32 cellular contexts compared by ENCODE assay signal in genomic region chrX:38571058-38571457, GRCh38. TPM values are rescaled to one million over a fixed set of nuclear protein-coding genes. Genes with fewer than 3 reads are reported as not detected.
"Had no signal": no experiment of that assay in that cellular context is flagged by ENCODE, and none has a peak within 500 bp of the region (broad histone marks: within the 10 kb centered on the region; RNA-seq: fewer than 3 reads in every experiment).

No MANE protein-coding gene starts in this region.

- H3K27me3 ChIP-seq: neural progenitor cell, neutrophil, ovary, stomach, suprapubic skin, tibial artery, upper lobe of right lung had no signal

- H3K36me3 ChIP-seq: left lung, lower lobe of right lung, neural progenitor cell, neutrophil, ovary, prostate gland, stomach, suprapubic skin, thoracic aorta, tibial artery, upper lobe of right lung had no signal

- DNase-seq: hippocampal formation; kidney; left colon; left lung; lower lobe of right lung; mesendoderm; naive B cell; natural killer cell; nephron progenitor cell; occipital lobe; ovary; posterior cingulate gyrus; retina; right cardiac atrium; stimulated activated CD4-positive, alpha-beta T cell treated with anti-CD3 and anti-CD28 coated beads, Interleukin-12 subunit alpha, Interleukin-12 subunit beta, amount 100 ng/mL, for 4 hours; stimulated activated CD4-positive, alpha-beta T cell treated with anti-CD3 and anti-CD28 coated beads, Interleukin-15, amount 100 ng/mL, for 24 hours; stimulated activated CD4-positive, alpha-beta T cell treated with anti-CD3 and anti-CD28 coated beads, Interleukin-2, amount 100 ng/mL, for 24 hours; stimulated activated CD4-positive, alpha-beta T cell treated with anti-CD3 and anti-CD28 coated beads, Interleukin-4, amount 100 ng/mL, for 1 hour; stimulated activated naive B cell treated with anti-CD40 and anti-IgM and Interleukin-4, amounts not matched to agents 10 μg/mL and 1 μg/mL and 100 μg/mL, for 72 hours; stimulated activated naive CD8-positive, alpha-beta T cell treated with anti-CD3 and anti-CD28 coated beads, Interleukin-15, Interleukin-2, amounts not matched to agents 100 U/mL and 50 U/mL, for 24 hours; stomach; tibial artery; trophoblast cell; upper lobe of right lung had no signal

- H3K27ac ChIP-seq: left lung, lower lobe of right lung, neural progenitor cell, neutrophil, ovary, prostate gland, skin epidermis, stomach, suprapubic skin, thoracic aorta, tibial artery, upper lobe of right lung had no signal

- ATAC-seq: left colon; lower lobe of right lung; natural killer cell; right cardiac atrium; sciatic nerve; stimulated activated naive B cell treated with anti-CD40 and anti-IgM and Interleukin-4, amounts not matched to agents 10 μg/mL and 1 μg/mL and 100 μg/mL, for 72 hours; stimulated activated naive CD8-positive, alpha-beta T cell treated with anti-CD3 and anti-CD28 coated beads, Interleukin-15, Interleukin-2, amounts not matched to agents 100 U/mL and 50 U/mL, for 24 hours; upper lobe of right lung had no signal

- H3K9me3 ChIP-seq: left lung, lower lobe of right lung, neutrophil, ovary, prostate gland, stomach, suprapubic skin, thoracic aorta, tibial artery, upper lobe of right lung had no signal

- H3K4me3 ChIP-seq: left lung, lower lobe of right lung, neural progenitor cell, ovary, prostate gland, skin epidermis, stomach, suprapubic skin, thoracic aorta, tibial artery, upper lobe of right lung had no signal

- H3K4me1 ChIP-seq: left lung, lower lobe of right lung, neural progenitor cell, prostate gland, stomach, suprapubic skin, tibial artery, upper lobe of right lung had no signal

RNA-seq across cellular contexts. Expression of gene TSPAN7, which starts 9.7 kb away (rescaled TPM):
- total RNA-seq: mononuclear cell, natural killer cell had no signal
